8 cellular contexts compared by ENCODE assay signal in the genomic region with DNA sequence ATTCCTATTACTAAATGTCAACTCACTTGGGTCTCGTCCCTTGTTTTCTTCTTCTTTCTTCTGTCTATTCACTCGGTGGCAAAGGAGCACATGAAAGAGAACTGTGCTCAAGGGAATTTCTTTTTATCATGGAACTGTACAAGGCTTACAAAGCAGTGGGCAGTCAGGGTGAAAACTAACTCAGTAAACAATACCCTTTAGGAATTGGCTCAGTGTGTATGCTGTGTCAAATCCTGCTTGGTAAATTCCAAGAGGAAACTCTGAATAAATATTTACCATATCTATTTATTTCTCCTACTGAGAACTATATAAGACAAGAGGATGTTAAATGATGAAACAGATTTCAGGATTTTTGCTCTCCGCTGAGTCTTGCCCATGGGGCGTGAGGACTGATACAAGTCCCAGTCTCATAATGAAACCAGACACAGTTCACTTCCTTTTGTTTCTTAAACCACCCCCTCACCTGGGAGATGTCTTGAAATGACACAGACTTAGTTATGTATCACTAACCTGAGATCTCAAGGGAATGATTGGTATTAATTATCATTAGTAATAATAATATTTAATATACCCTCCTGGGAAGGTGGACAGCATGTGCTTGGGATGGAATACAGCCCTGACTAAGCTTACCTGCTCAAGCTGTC.
DNase-seq lines count a peak whose midpoint lies in the region; ATAC-seq and TF ChIP-seq lines count a peak whose summit lies in the region.

No MANE protein-coding gene starts in this region.

- TF ChIP-seq POLR2A in testis (IDR thresholded peaks at IDR 0.05), result no peak

- no peak for TF ChIP-seq CTCF in endodermal cell (conservative IDR thresholded peaks at IDR 0.05)
- TF ChIP-seq CTCF in testis (IDR thresholded peaks at IDR 0.05), result no peak
- no peak for TF ChIP-seq CTCF in right atrium auricular region (IDR thresholded peaks at IDR 0.05)

- no peaks in the 10 kb centered on the region for H3K27me3 Mint-ChIP-seq in endodermal cell (ENCODE audit: insufficient read depth)

- DNase-seq in endodermal cell (no peak), SHP77 treated with DMSO at 0.1 percent for 48 hours (lab: John Stamatoyannopoulos, UW) (no peak), testis (no peak), right atrium auricular region (ENCODE audit: low spot score) (no peak), H7 (no peak)

- H3K4me1 ChIP-seq in endodermal cell (ENCODE audit: control insufficient read depth, insufficient read depth, low read length) (no peaks in the 10 kb centered on the region), testis (no peaks in the 10 kb centered on the region), right atrium auricular region (peaks cover 0 to 3% of the 10 kb centered on the region in 2 donors)

- peak; percentile 95 for ATAC-seq in GM18508 (IDR thresholded peaks at IDR 0.05; ENCODE audit: insufficient read depth, unreplicated experiment)
- ATAC-seq in GM21447 (IDR thresholded peaks at IDR 0.05; ENCODE audit: unreplicated experiment), result peak; percentile 92
- ATAC-seq in HG03432 (IDR thresholded peaks at IDR 0.05; ENCODE audit: unreplicated experiment), result peak; percentile 91

- no peaks in the 10 kb centered on the region for H3K36me3 Mint-ChIP-seq in endodermal cell (ENCODE audit: low read depth)

- H3K9me3 ChIP-seq in endodermal cell (ENCODE audit: control insufficient read depth, low read length) (peaks cover under 1% of the 10 kb centered on the region), testis (no peaks in the 10 kb centered on the region), right atrium auricular region (peaks cover 0 to 1% of the 10 kb centered on the region in 2 donors)

- H3K4me1 Mint-ChIP-seq in endodermal cell, result peaks cover 21% of the 10 kb centered on the region

- H3K27me3 ChIP-seq in endodermal cell (ENCODE audit: control insufficient read depth, insufficient read depth, low read length, poor library complexity, severe bottlenecking) (no peaks in the 10 kb centered on the region), testis (no peaks in the 10 kb centered on the region), right atrium auricular region (no peaks in the 10 kb centered on the region), H7 (ENCODE audit: control insufficient read depth, insufficient read depth, low read length) (no peaks in the 10 kb centered on the region)

- no peak overlapping the region for H3K9ac ChIP-seq in endodermal cell (ENCODE audit: extremely low read depth, low read length, poor library complexity, severe bottlenecking)

- H3K36me3 ChIP-seq in endodermal cell (ENCODE audit: control insufficient read depth, insufficient read depth, low read length) (no peaks in the 10 kb centered on the region), testis (ENCODE audit: low read depth, missing control alignments) (no peaks in the 10 kb centered on the region), right atrium auricular region (no peaks in the 10 kb centered on the region), H7 (replicated peaks; ENCODE audit: control insufficient read depth, insufficient read depth, low read length) (no peaks in the 10 kb centered on the region)

- no peak overlapping the region for H3K4me3 Mint-ChIP-seq in endodermal cell

- H3K9me3 Mint-ChIP-seq in endodermal cell, result peaks cover 2% of the 10 kb centered on the region

- no peak overlapping the region for H3K27ac Mint-ChIP-seq in endodermal cell

- H3K4me3 ChIP-seq in endodermal cell (ENCODE audit: low read length) (no peak overlapping the region), testis (no peak overlapping the region), right atrium auricular region (no peak overlapping the region), H7 (ENCODE audit: insufficient read depth, low read depth, low read length) (no peak overlapping the region)

- 94% methylated on average over 4 of the region's 4 CpGs; no CpG with 5 or more reads in 1 of the 2 experiments for WGBS in endodermal cell (ENCODE audit: insufficient coverage in 1 of 2, insufficient read length in 1 of 2), 2 experiments
- 60 to 78% methylated on average over 4 of the region's 4 CpGs for WGBS in testis, 2 donors

- H3K27ac ChIP-seq in endodermal cell (ENCODE audit: low read depth, low read length), result peak overlapping the region; percentile 26
- no peak overlapping the region for H3K27ac ChIP-seq in testis
- H3K27ac ChIP-seq in right atrium auricular region, result no peak overlapping the region

- intact Hi-C loops in testis (cut with DNase I; ENCODE audit: low total_unique reads), result no loop called here
